16 cellular contexts compared by ENCODE assay signal in the genomic region with DNA sequence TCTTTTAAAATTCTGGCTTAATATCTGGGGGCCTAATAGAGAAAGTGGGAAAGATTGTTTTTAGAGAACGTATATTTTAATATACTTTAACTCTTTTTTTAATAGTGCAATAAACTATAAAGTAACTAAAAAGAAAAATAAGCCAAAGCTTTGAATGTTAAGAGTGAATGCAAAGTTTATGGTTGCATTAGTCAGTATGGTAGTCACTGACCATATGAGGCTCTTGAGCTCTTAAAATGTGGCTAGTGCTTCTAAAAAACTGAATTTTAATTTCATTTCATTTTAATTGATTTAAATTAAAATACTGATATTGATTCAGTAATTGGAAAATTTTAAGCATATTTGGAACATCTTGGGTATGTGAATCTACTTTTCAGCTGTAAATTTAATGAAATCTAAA.
DNase-seq lines count a peak whose midpoint lies in the region; ATAC-seq and TF ChIP-seq lines count a peak whose summit lies in the region.
"Had no signal": no experiment of that assay in that cellular context is flagged by ENCODE, and none has a peak within 500 bp of the region (broad histone marks: within the 10 kb centered on the region; RNA-seq: fewer than 3 reads in every experiment).

No MANE protein-coding gene starts in this region.

- H3K4me1 ChIP-seq in IMR-90 (ENCODE audit: control insufficient read depth, insufficient read depth, low read length) (no peaks in the 10 kb centered on the region), fibroblast of lung (ENCODE audit: control insufficient read depth, extremely low read depth, insufficient read depth, low read length) (no peaks in the 10 kb centered on the region), mesenchymal stem cell (ENCODE audit: control insufficient read depth, insufficient read depth, low read depth, low read length) (no peaks in the 10 kb centered on the region), foreskin keratinocyte (no peaks in the 10 kb centered on the region)
- H3K4me1 ChIP-seq: BLaER1, Caco-2 had no signal

- H3K4ac ChIP-seq in IMR-90 (ENCODE audit: low read depth, low read length) (no peak overlapping the region), mesenchymal stem cell (ENCODE audit: low read depth in 1 of 2, low read length in 2 of 2) (no peak overlapping the region)

- no peak overlapping the region for H3K4me2 ChIP-seq in IMR-90 (ENCODE audit: low read depth, low read length)
- no peak overlapping the region for H3K4me2 ChIP-seq in fibroblast of lung (ENCODE audit: extremely low read depth, insufficient read depth, low read length)
- no peak overlapping the region for H3K4me2 ChIP-seq in mesenchymal stem cell (ENCODE audit: low read length, poor library complexity, severe bottlenecking)
- H3K4me2 ChIP-seq: BLaER1 had no signal

- H2BK120ac ChIP-seq in IMR-90 (ENCODE audit: low read depth, low read length) (no peak overlapping the region), mesenchymal stem cell (ENCODE audit: low read depth, low read length) (no peak overlapping the region)

- no TSS peak for BruUV-seq in IMR-90 (replicated peaks; lab: Mats Ljungman, UMichigan)

- TF ChIP-seq RAD21 in IMR-90 (IDR thresholded peaks at IDR 0.05; ENCODE audit: low read length): no peak

- TF ChIP-seq CTCF in AG10803 (conservative IDR thresholded peaks at IDR 0.05; ENCODE audit: low read length) (no peak), IMR-90 (conservative IDR thresholded peaks at IDR 0.05; ENCODE audit: low read depth, low read length) (no peak), fibroblast of lung (conservative IDR thresholded peaks at IDR 0.05 in 1 of 2, IDR thresholded peaks at IDR 0.05 in 1 of 2; ENCODE audit: low read depth in 1 of 2, low read length in 2 of 2) (no peak), foreskin keratinocyte (conservative IDR thresholded peaks at IDR 0.05) (no peak)

- no peak overlapping the region for H2BK20ac ChIP-seq in IMR-90 (ENCODE audit: low read depth, low read length)

- POLR2A ChIA-PET in IMR-90 (lab: Charles Lee; ENCODE audit: unreplicated experiment): interaction anchor here (0.5 kb wide), 1 partner anchor 551 kb away, joined by 5 read pairs; no protein-coding TSS in a partner anchor

- H2AFZ ChIP-seq in IMR-90 (replicated peaks; ENCODE audit: low read length, poor library complexity) (no peak overlapping the region), fibroblast of lung (ENCODE audit: low read length) (no peak overlapping the region), mesenchymal stem cell (ENCODE audit: low read depth, low read length) (no peak overlapping the region)

- no peaks in the 10 kb centered on the region for H3K27me3 ChIP-seq in IMR-90 (ENCODE audit: control insufficient read depth, insufficient read depth, low read length)
- no peaks in the 10 kb centered on the region for H3K27me3 ChIP-seq in fibroblast of lung (ENCODE audit: control insufficient read depth, insufficient read depth, low read length)
- no peaks in the 10 kb centered on the region for H3K27me3 ChIP-seq in mesenchymal stem cell (ENCODE audit: control insufficient read depth in 1 of 2, insufficient read depth in 1 of 2, low read length in 2 of 2)
- H3K27me3 ChIP-seq in foreskin keratinocyte: no peaks in the 10 kb centered on the region
- H3K27me3 ChIP-seq: BLaER1 had no signal

- H2AK5ac ChIP-seq in IMR-90 (ENCODE audit: low read depth, low read length) (no peak overlapping the region), mesenchymal stem cell (ENCODE audit: low read length, severe bottlenecking) (no peak overlapping the region)

- no peak overlapping the region for H4K5ac ChIP-seq in IMR-90 (ENCODE audit: low read depth, low read length)

- no peak overlapping the region for H3K23ac ChIP-seq in IMR-90 (ENCODE audit: low read depth, low read length)
- H3K23ac ChIP-seq in mesenchymal stem cell (ENCODE audit: low read length in 2 of 2): no peak overlapping the region

- no peak overlapping the region for H3K56ac ChIP-seq in IMR-90 (ENCODE audit: extremely low read depth, insufficient read depth, low read length)

- intact Hi-C loops in IMR-90 (cut with micrococcal nuclease): no loop called here

- H3K9me3 ChIP-seq in IMR-90 (ENCODE audit: control insufficient read depth, insufficient read depth, low read length): no peaks in the 10 kb centered on the region
- no peaks in the 10 kb centered on the region for H3K9me3 ChIP-seq in fibroblast of lung (ENCODE audit: control insufficient read depth, insufficient read depth, low read depth, low read length)
- H3K9me3 ChIP-seq in mesenchymal stem cell (ENCODE audit: control insufficient read depth, low read length): no peaks in the 10 kb centered on the region
- H3K9me3 ChIP-seq: BLaER1, Caco-2 had no signal

- ATAC-seq in IMR-90 (ENCODE audit: low read depth) (peak; percentile 67), foreskin keratinocyte (no peak), GM19324 (IDR thresholded peaks at IDR 0.05; ENCODE audit: low FRiP score, unreplicated experiment) (no peak), HG03039 (IDR thresholded peaks at IDR 0.05; ENCODE audit: unreplicated experiment) (no peak)
- ATAC-seq: HCT116, K562 had no signal

- no peak for TF ChIP-seq POLR2A in IMR-90 (IDR thresholded peaks at IDR 0.05; ENCODE audit: low read depth, low read length)

- H4K8ac ChIP-seq in IMR-90 (ENCODE audit: low read depth in 2 of 2, low read length in 2 of 2) (no peak overlapping the region), mesenchymal stem cell (ENCODE audit: low read length) (no peak overlapping the region)

- WGBS in IMR-90 (ENCODE audit: extremely low coverage in 2 of 2, insufficient read length in 1 of 2), 2 experiments: no CpG with 5 or more reads among the region's 1 CpG
- no CpG with 5 or more reads among the region's 1 CpG for WGBS in mesenchymal stem cell

- H3K27ac ChIP-seq in IMR-90 (ENCODE audit: insufficient read depth, low read length): no peak overlapping the region
- H3K27ac ChIP-seq in fibroblast of lung (ENCODE audit: insufficient read depth, low read length): no peak overlapping the region
- no peak overlapping the region for H3K27ac ChIP-seq in mesenchymal stem cell (ENCODE audit: low read length, poor library complexity, severe bottlenecking)
- H3K27ac ChIP-seq in foreskin keratinocyte: no peak overlapping the region
- H3K27ac ChIP-seq: 22Rv1, BLaER1, HL-60 had no signal

- H3K79me1 ChIP-seq in IMR-90 (ENCODE audit: low read depth in 1 of 2, low read length in 2 of 2): peaks cover 0 to 4% of the 10 kb centered on the region in 2 experiments; a peak in 1 of 4 replicates
- no peaks in the 10 kb centered on the region for H3K79me1 ChIP-seq in mesenchymal stem cell (replicated peaks; ENCODE audit: low read length, poor library complexity, severe bottlenecking)

- no peak overlapping the region for H3K9ac ChIP-seq in IMR-90 (ENCODE audit: low read depth, low read length)
- no peak overlapping the region for H3K9ac ChIP-seq in fibroblast of lung (ENCODE audit: insufficient read depth, low read length)
- peak overlapping the region; percentile 41 for H3K9ac ChIP-seq in mesenchymal stem cell (ENCODE audit: low read length)
- H3K9ac ChIP-seq: BLaER1 had no signal

- no peak overlapping the region for H2BK15ac ChIP-seq in IMR-90 (ENCODE audit: low read depth, low read length)
- no peak overlapping the region for H2BK15ac ChIP-seq in mesenchymal stem cell (ENCODE audit: low read depth, poor library complexity, severe bottlenecking)

- H4K91ac ChIP-seq in IMR-90 (ENCODE audit: insufficient read depth, low read depth, low read length) (no peak overlapping the region), mesenchymal stem cell (ENCODE audit: low read length) (no peak overlapping the region)

- dilution Hi-C loops in IMR-90 (cut with HindIII; ENCODE audit: low sequenced_read_pairs, unreplicated experiment): no loop called here

- no peak overlapping the region for H2BK12ac ChIP-seq in mesenchymal stem cell (ENCODE audit: low read length in 2 of 2)

- peak; percentile 6 for DNase-seq in AG10803 (ENCODE audit: low read depth)
- DNase-seq in IMR-90: peak; percentile 54
- DNase-seq in fibroblast of lung (ENCODE audit: low read depth in 2 of 2): peak; percentile 11 to 18
- no peak for DNase-seq in mesenchymal stem cell
- no peak for DNase-seq in foreskin keratinocyte
- DNase-seq: AML-193; Caco-2; CD8-positive, alpha-beta memory T cell; DMS53 had no signal

- H3K79me2 ChIP-seq in fibroblast of lung (ENCODE audit: control insufficient read depth, insufficient read depth, low read length): no peaks in the 10 kb centered on the region

- in situ Hi-C loops in IMR-90 (cut with MboI; ENCODE audit: low sequenced_read_pairs): no loop called here

- CTCF ChIA-PET in IMR-90 (lab: Yijun Ruan, JAX): interaction anchor here (1.0 kb wide), 1 partner anchor 10 kb away, joined by 3 read pairs; no protein-coding TSS in a partner anchor

- no peak overlapping the region for H2AK9ac ChIP-seq in IMR-90 (replicated peaks; ENCODE audit: low read depth, low read length, poor library complexity)

- H3K4me3 ChIP-seq in AG10803 (ENCODE audit: low read length) (no peak overlapping the region), IMR-90 (ENCODE audit: insufficient read depth, low read depth, low read length) (no peak overlapping the region), fibroblast of lung (replicated peaks in 1 of 4; ENCODE audit: control extremely low read depth in 1 of 4, insufficient read depth in 1 of 4, low read depth in 3 of 4, low read length in 4 of 4) (no peak overlapping the region), mesenchymal stem cell (ENCODE audit: insufficient read depth in 1 of 2, low read depth in 1 of 2, low read length in 2 of 2) (no peak overlapping the region)
- H3K4me3 ChIP-seq: BLaER1, K562 had no signal

- H3K18ac ChIP-seq in IMR-90 (ENCODE audit: low read depth, low read length): no peak overlapping the region
- H3K18ac ChIP-seq in mesenchymal stem cell (ENCODE audit: low read depth in 1 of 2, low read length in 2 of 2): no peak overlapping the region

- H3K36me3 ChIP-seq in IMR-90 (ENCODE audit: control insufficient read depth, insufficient read depth, low read length) (no peaks in the 10 kb centered on the region), fibroblast of lung (ENCODE audit: control insufficient read depth, insufficient read depth, low read length) (no peaks in the 10 kb centered on the region), mesenchymal stem cell (ENCODE audit: control insufficient read depth in 1 of 2, insufficient read depth in 2 of 2, low read depth in 1 of 2, low read length in 2 of 2) (no peaks in the 10 kb centered on the region)
- H3K36me3 ChIP-seq: BLaER1 had no signal

- H3K9me1 ChIP-seq in IMR-90 (ENCODE audit: insufficient read depth, low read length): no peaks in the 10 kb centered on the region

- H4K20me1 ChIP-seq in IMR-90 (ENCODE audit: insufficient read depth, low read length): no peaks in the 10 kb centered on the region
- no peaks in the 10 kb centered on the region for H4K20me1 ChIP-seq in fibroblast of lung (ENCODE audit: control insufficient read depth, extremely low read depth, insufficient read depth, low read length)
- H4K20me1 ChIP-seq: BLaER1 had no signal

- H2BK5ac ChIP-seq in IMR-90 (ENCODE audit: low read depth, low read length, poor library complexity, severe bottlenecking): no peak overlapping the region
- H2BK5ac ChIP-seq in mesenchymal stem cell (ENCODE audit: low read depth, low read length, poor library complexity, severe bottlenecking): no peak overlapping the region

- H3K14ac ChIP-seq in IMR-90 (replicated peaks; ENCODE audit: low read depth, low read length) (no peak overlapping the region), mesenchymal stem cell (ENCODE audit: low read length in 2 of 2) (no peak overlapping the region)

Comparison
In these comparisons a context has a peak if more than half of its experiments do, and no peak if none do; other contexts are left out.
1. DNase-seq: peak in AG10803 (single experiment), IMR-90 (single experiment) and fibroblast of lung (2 of 2); none in mesenchymal stem cell (single experiment) and foreskin keratinocyte (0 of 2).